In genomic region chr11:62138630-62139425, GRCh38 we compare ENCODE assay signal across 23 cellular contexts. TPM values are rescaled to one million over a fixed set of nuclear protein-coding genes. Genes with fewer than 3 reads are reported as not detected.
DNase-seq lines count a peak whose midpoint lies in the region; FAIRE-seq and TF ChIP-seq lines count a peak whose summit lies in the region.
"Had no signal": no experiment of that assay in that cellular context is flagged by ENCODE, and none has a peak within 500 bp of the region (broad histone marks: within the 10 kb centered on the region; RNA-seq: fewer than 3 reads in every experiment).

No MANE protein-coding gene starts in this region.

- TF ChIP-seq CTCF in H9 (conservative IDR thresholded peaks at IDR 0.05) (no peak), endothelial cell (IDR thresholded peaks at IDR 0.05; ENCODE audit: unreplicated experiment) (no peak), thyroid gland (IDR thresholded peaks at IDR 0.05) (no peak)

- FAIRE-seq in frontal cortex (lab: Jason Lieb, UNC): no peak
- FAIRE-seq: GM12891 had no signal

- no peak overlapping the region for H3K18ac ChIP-seq in H9 (ENCODE audit: insufficient read length, low read depth, low read length)

- H3K23me2 ChIP-seq in H9 (ENCODE audit: insufficient read length, low read depth, low read length, poor library complexity, severe bottlenecking): no peaks in the 10 kb centered on the region

- H4K5ac ChIP-seq in H9 (ENCODE audit: insufficient read length, low read depth, low read length): no peak overlapping the region

- no peak overlapping the region for H3K14ac ChIP-seq in H9 (ENCODE audit: insufficient read depth, low read length)

- H3K4me1 ChIP-seq in H9 (ENCODE audit: insufficient read depth, low read length) (no peaks in the 10 kb centered on the region), thyroid gland (peaks cover 0 to 8% of the 10 kb centered on the region in 2 donors)

- no peak overlapping the region for H2BK20ac ChIP-seq in H9 (ENCODE audit: low read depth, low read length, poor library complexity, severe bottlenecking)

- no peak overlapping the region for H3T11ph ChIP-seq in H9 (ENCODE audit: low read length)

- peaks cover 0 to 14% of the 10 kb centered on the region in 2 donors for H3K36me3 ChIP-seq in thyroid gland

- H2AK5ac ChIP-seq in H9 (ENCODE audit: insufficient read length, low read length): no peak overlapping the region

- H3K27me3 ChIP-seq in H9 (ENCODE audit: insufficient read depth, low read length): no peaks in the 10 kb centered on the region
- H3K27me3 ChIP-seq in thyroid gland: no peaks in the 10 kb centered on the region
- H3K27me3 ChIP-seq: BLaER1 treated with 17β-estradiol and CSF1 and Interleukin-3, amounts not matched to agents 10 nM and 100 nM had no signal

- no peak overlapping the region for H4K91ac ChIP-seq in H9 (ENCODE audit: insufficient read length, low read depth, low read length)

- no peak overlapping the region for H2BK5ac ChIP-seq in H9 (ENCODE audit: insufficient read length, low read length)

- no peak overlapping the region for H2AFZ ChIP-seq in H9 (ENCODE audit: low read length)

- intact Hi-C loops in posterior vena cava (cut with DNase I): no loop called here
- intact Hi-C loops in thyroid gland (cut with DNase I): no loop called here

- H3K4me3 ChIP-seq in thyroid gland (replicated peaks in 1 of 3): no peak overlapping the region
- H3K4me3 ChIP-seq: BLaER1 treated with 17β-estradiol and CSF1 and Interleukin-3, amounts not matched to agents 10 nM and 100 nM had no signal

- WGBS in H9 (ENCODE audit: extremely low coverage, insufficient read length, low lambda C conversion rate): no CpG with 5 or more reads among the region's 17 CpGs
- 92 to 93% methylated on average over 15 to 17 of the region's 17 CpGs for WGBS in thyroid gland, 2 donors

- H3K4me1 Mint-ChIP-seq in activated T-cell treated with anti-CD3 and anti-CD28 coated beads, Interleukin-2, amount 50 U/mL, for 24 hours (ENCODE audit: low read depth): peaks cover 7% of the 10 kb centered on the region
- H3K4me1 Mint-ChIP-seq in H9: no peaks in the 10 kb centered on the region
- no peaks in the 10 kb centered on the region for H3K4me1 Mint-ChIP-seq in endothelial cell (ENCODE audit: unreplicated experiment)

- H3K4ac ChIP-seq in H9 (ENCODE audit: low read depth, low read length): no peak overlapping the region

- peaks cover 89% of the 10 kb centered on the region for H3K36me3 Mint-ChIP-seq in activated T-cell treated with anti-CD3 and anti-CD28 coated beads, Interleukin-2, amount 50 U/mL, for 24 hours (ENCODE audit: low read depth)
- H3K36me3 Mint-ChIP-seq in H9 (ENCODE audit: insufficient read depth in 1 of 3, low read depth in 3 of 3): peaks cover 31 to 88% (median 73%) of the 10 kb centered on the region in 3 experiments; a peak in 6 of 7 replicates
- H3K36me3 Mint-ChIP-seq in endothelial cell (ENCODE audit: low read depth, unreplicated experiment): no peaks in the 10 kb centered on the region

- TF ChIP-seq POLR2A in thyroid gland (IDR thresholded peaks at IDR 0.05): no peak

- no peaks in the 10 kb centered on the region for H3K9me3 Mint-ChIP-seq in activated T-cell treated with anti-CD3 and anti-CD28 coated beads, Interleukin-2, amount 50 U/mL, for 24 hours
- no peaks in the 10 kb centered on the region for H3K9me3 Mint-ChIP-seq in H9
- no peaks in the 10 kb centered on the region for H3K9me3 Mint-ChIP-seq in endothelial cell (ENCODE audit: unreplicated experiment)
- H3K9me3 Mint-ChIP-seq: CD8-positive, alpha-beta memory T cell had no signal

- no peaks in the 10 kb centered on the region for H3K27me3 Mint-ChIP-seq in activated T-cell treated with anti-CD3 and anti-CD28 coated beads, Interleukin-2, amount 50 U/mL, for 24 hours
- H3K27me3 Mint-ChIP-seq in H9 (ENCODE audit: low read depth): no peaks in the 10 kb centered on the region
- peaks cover 4% of the 10 kb centered on the region for H3K27me3 Mint-ChIP-seq in endothelial cell (ENCODE audit: unreplicated experiment)
- H3K27me3 Mint-ChIP-seq: CD8-positive, alpha-beta memory T cell had no signal

- no peaks in the 10 kb centered on the region for H4K20me1 ChIP-seq in H9 (ENCODE audit: control insufficient read depth, insufficient read depth, insufficient read length)

- no peak overlapping the region for H4K8ac ChIP-seq in H9 (replicated peaks; ENCODE audit: insufficient read length, low read depth, low read length)

- H3K4me3 Mint-ChIP-seq in activated T-cell treated with anti-CD3 and anti-CD28 coated beads, Interleukin-2, amount 50 U/mL, for 24 hours: no peak overlapping the region
- no peak overlapping the region for H3K4me3 Mint-ChIP-seq in H9
- H3K4me3 Mint-ChIP-seq in endothelial cell (ENCODE audit: unreplicated experiment): no peak overlapping the region
- H3K4me3 Mint-ChIP-seq: CD8-positive, alpha-beta memory T cell had no signal

- no peak overlapping the region for H3K4me2 ChIP-seq in H9 (ENCODE audit: insufficient read depth, insufficient read length, low read length)
- H3K4me2 ChIP-seq: BLaER1 treated with 17β-estradiol and CSF1 and Interleukin-3, amounts not matched to agents 10 nM and 100 nM had no signal

- no peak overlapping the region for H3K27ac Mint-ChIP-seq in activated T-cell treated with anti-CD3 and anti-CD28 coated beads, Interleukin-2, amount 50 U/mL, for 24 hours
- H3K27ac Mint-ChIP-seq in H9 (no peak overlapping the region; a peak in 1 of 7 replicates), endothelial cell (ENCODE audit: unreplicated experiment) (peak overlapping the region; percentile 52)

- H2BK12ac ChIP-seq in H9 (ENCODE audit: insufficient read length, low read depth, low read length): no peak overlapping the region

- no peak overlapping the region for H2BK120ac ChIP-seq in H9 (ENCODE audit: low read depth, low read length, poor library complexity, severe bottlenecking)

- no peak overlapping the region for H2BK15ac ChIP-seq in H9 (ENCODE audit: low read depth, low read length)

- H3K9me3 ChIP-seq in H9 (ENCODE audit: control insufficient read depth, low read depth, low read length) (no peaks in the 10 kb centered on the region), thyroid gland (no peaks in the 10 kb centered on the region)
- H3K9me3 ChIP-seq: BLaER1 treated with 17β-estradiol and CSF1 and Interleukin-3, amounts not matched to agents 10 nM and 100 nM had no signal

- H3K27ac ChIP-seq in H9 (ENCODE audit: insufficient read length, low read depth, low read length): no peak overlapping the region
- H3K27ac ChIP-seq in thyroid gland: no peak overlapping the region
- H3K27ac ChIP-seq: BLaER1 treated with 17β-estradiol and CSF1 and Interleukin-3, amounts not matched to agents 10 nM and 100 nM had no signal

- peak; percentile 8 for DNase-seq in activated T-cell treated with anti-CD3 and anti-CD28 coated beads, Interleukin-2, amount 50 U/mL, for 24 hours
- no peak for DNase-seq in activated T-cell treated with anti-CD3 and anti-CD28 coated beads for 4 hours
- peak; percentile 22 for DNase-seq in H9
- no peak for DNase-seq in endothelial cell (ENCODE audit: low spot score)
- peak; percentile 58 for DNase-seq in posterior vena cava (ENCODE audit: low spot score)
- no peak for DNase-seq in cortex of kidney (lab: John Stamatoyannopoulos, UW)
- DNase-seq in frontal cortex (ENCODE audit: low spot score in 2 of 2): no peak
- no peak for DNase-seq in thyroid gland
- DNase-seq: CD8-positive, alpha-beta memory T cell; DMS53; EL; GOT3; MM.1S; NCI-H1092; NCI-H146; NCI-H2029 treated with DMSO at 0.1 percent for 48 hours; NCI-H2171; NCI-H446; NCI-H69 had no signal

- H3K79me1 ChIP-seq in H9 (ENCODE audit: insufficient read depth, low read depth, low read length, poor library complexity, severe bottlenecking): peaks cover 5% of the 10 kb centered on the region

- H3K56ac ChIP-seq in H9 (ENCODE audit: insufficient read length, low read depth, low read length): no peak overlapping the region

- no peak overlapping the region for H3K9ac ChIP-seq in H9 (ENCODE audit: extremely low read depth, insufficient read length, low read length)
- H3K9ac ChIP-seq: BLaER1 treated with 17β-estradiol and CSF1 and Interleukin-3, amounts not matched to agents 10 nM and 100 nM had no signal

- no peak overlapping the region for H3K23ac ChIP-seq in H9 (ENCODE audit: insufficient read length, low read depth, low read length)

- peaks cover 5% of the 10 kb centered on the region; the same call in 1 of the 2 replicates for H3K79me2 ChIP-seq in H9 (ENCODE audit: insufficient read depth, low read length)

RNA-seq across cellular contexts. Expression of gene INCENP, which starts 15.0 kb away (rescaled TPM):
- 94.1 and 99.9 TPM in 2 replicates for total RNA-seq in H9 (2021)
- total RNA-seq in endothelial cell (ENCODE audit: unreplicated experiment): 26.0 TPM
- total RNA-seq in posterior vena cava: 10 to 100 TPM; 11.8 to 22.4 TPM
- total RNA-seq in frontal cortex: 22.0 TPM
- 10 to 100 TPM; 16.9 to 99.4 (median 42.4) TPM for total RNA-seq in thyroid gland

RNA-seq across cellular contexts. Expression of gene SCGB1D1, which starts 51.2 kb away (rescaled TPM):
- total RNA-seq in H9 (2021) (not detected in 2 replicates), endothelial cell (ENCODE audit: unreplicated experiment) (not detected), posterior vena cava (not detected), frontal cortex (not detected), thyroid gland (not detected)
- total RNA-seq: A673; CD8-positive, alpha-beta memory T cell; LHCN-M2 had no signal

Comparison
In these comparisons a context has a peak if more than half of its experiments do, and no peak if none do; other contexts are left out.
1. DNase-seq: peak in activated T-cell treated with anti-CD3 and anti-CD28 coated beads, Interleukin-2, amount 50 U/mL, for 24 hours (single experiment), H9 (single experiment) and posterior vena cava (single experiment); none in activated T-cell treated with anti-CD3 and anti-CD28 coated beads for 4 hours (single experiment), endothelial cell (single experiment), cortex of kidney (single experiment), frontal cortex (0 of 2) and thyroid gland (0 of 2).